In genomic region chr9:37531699-37532098, GRCh38 we compare ENCODE assay signal across 10 cellular contexts. TPM values are rescaled to one million over a fixed set of nuclear protein-coding genes. Genes with fewer than 3 reads are reported as not detected.
DNase-seq lines count a peak whose midpoint lies in the region; ATAC-seq and TF ChIP-seq lines count a peak whose summit lies in the region.
"Had no signal": no experiment of that assay in that cellular context is flagged by ENCODE, and none has a peak within 500 bp of the region (broad histone marks: within the 10 kb centered on the region; RNA-seq: fewer than 3 reads in every experiment).

No MANE protein-coding gene starts in this region.

- intact Hi-C loops in natural killer cell (cut with micrococcal nuclease), result no loop called here

- H3K9me3 Mint-ChIP-seq in natural killer cell, result no peaks in the 10 kb centered on the region

- peak; percentile 72 for ATAC-seq in GM18868 (IDR thresholded peaks at IDR 0.05; ENCODE audit: unreplicated experiment)
- ATAC-seq in HG02642 (IDR thresholded peaks at IDR 0.05; ENCODE audit: poor library complexity, unreplicated experiment), result peak; percentile 49
- peak in 2 of 3 donors; percentile 48 to 57 for ATAC-seq in natural killer cell
- no peak for ATAC-seq in SK-N-SH treated with all-trans-retinoic acid at 6 μM for 48 hours

- no peak overlapping the region for H3K4me3 Mint-ChIP-seq in natural killer cell

- H3K36me3 Mint-ChIP-seq in natural killer cell, result no peaks in the 10 kb centered on the region

- H3K27me3 Mint-ChIP-seq in natural killer cell (ENCODE audit: low read depth in 2 of 2), result no peaks in the 10 kb centered on the region

- peaks cover 0 to 7% of the 10 kb centered on the region in 2 donors for H3K4me1 Mint-ChIP-seq in natural killer cell

- no peak for TF ChIP-seq CTCF in natural killer cell (IDR thresholded peaks at IDR 0.05)

- peak; percentile 23 for DNase-seq in activated CD4-positive, alpha-beta T cell treated with anti-CD3 and anti-CD28 coated beads for 48 hours
- DNase-seq in natural killer cell, result no peak
- DNase-seq in ecto neural progenitor cell (ENCODE audit: low spot score), result no peak
- no peak for DNase-seq in NCI-H128 (lab: John Stamatoyannopoulos, UW; ENCODE audit: unreplicated experiment)
- DNase-seq: EL, NCI-H446 treated with DMSO at 0.1 percent for 48 hours, SW 1271 had no signal

- H3K27ac Mint-ChIP-seq in natural killer cell, result no peak overlapping the region

TF ChIP-seq in SK-N-SH treated with all-trans-retinoic acid at 6 μM for 48 hours, 23 proteins besides CTCF, POLR2A, EP300 and RAD21:
- TF ChIP-seq RARB (CRISPR knock-in tag; IDR thresholded peaks at IDR 0.05) (no peak), GLIS3 (CRISPR knock-in tag; IDR thresholded peaks at IDR 0.05) (no peak), ZNF70 (CRISPR knock-in tag; IDR thresholded peaks at IDR 0.05) (no peak), CREB5 (CRISPR knock-in tag; IDR thresholded peaks at IDR 0.05; ENCODE audit: low read depth) (no peak), ISL1 (CRISPR knock-in tag; IDR thresholded peaks at IDR 0.05) (no peak), OSR1 (CRISPR knock-in tag; IDR thresholded peaks at IDR 0.05) (no peak), ARNTL (CRISPR knock-in tag; IDR thresholded peaks at IDR 0.05; ENCODE audit: borderline replicate concordance, low read depth) (no peak), TOX (CRISPR knock-in tag; IDR thresholded peaks at IDR 0.05; ENCODE audit: borderline replicate concordance) (no peak), TSHZ2 (CRISPR knock-in tag; IDR thresholded peaks at IDR 0.05) (no peak), PPARA (CRISPR knock-in tag; IDR thresholded peaks at IDR 0.05; ENCODE audit: borderline replicate concordance) (no peak), ZNF565 (CRISPR knock-in tag; conservative IDR thresholded peaks at IDR 0.05; ENCODE audit: low read depth) (no peak), ZFP3 (CRISPR knock-in tag; IDR thresholded peaks at IDR 0.05) (no peak), ESRRG (CRISPR knock-in tag; IDR thresholded peaks at IDR 0.05) (no peak), CSRNP3 (CRISPR knock-in tag; IDR thresholded peaks at IDR 0.05) (no peak), ZFP30 (CRISPR knock-in tag; IDR thresholded peaks at IDR 0.05) (no peak), CSDC2 (CRISPR knock-in tag; IDR thresholded peaks at IDR 0.05) (no peak), BACH2 (CRISPR knock-in tag; IDR thresholded peaks at IDR 0.05; ENCODE audit: borderline replicate concordance) (no peak), SNAI2 (CRISPR knock-in tag; IDR thresholded peaks at IDR 0.05) (no peak)
- TF ChIP-seq, protein P1, sequence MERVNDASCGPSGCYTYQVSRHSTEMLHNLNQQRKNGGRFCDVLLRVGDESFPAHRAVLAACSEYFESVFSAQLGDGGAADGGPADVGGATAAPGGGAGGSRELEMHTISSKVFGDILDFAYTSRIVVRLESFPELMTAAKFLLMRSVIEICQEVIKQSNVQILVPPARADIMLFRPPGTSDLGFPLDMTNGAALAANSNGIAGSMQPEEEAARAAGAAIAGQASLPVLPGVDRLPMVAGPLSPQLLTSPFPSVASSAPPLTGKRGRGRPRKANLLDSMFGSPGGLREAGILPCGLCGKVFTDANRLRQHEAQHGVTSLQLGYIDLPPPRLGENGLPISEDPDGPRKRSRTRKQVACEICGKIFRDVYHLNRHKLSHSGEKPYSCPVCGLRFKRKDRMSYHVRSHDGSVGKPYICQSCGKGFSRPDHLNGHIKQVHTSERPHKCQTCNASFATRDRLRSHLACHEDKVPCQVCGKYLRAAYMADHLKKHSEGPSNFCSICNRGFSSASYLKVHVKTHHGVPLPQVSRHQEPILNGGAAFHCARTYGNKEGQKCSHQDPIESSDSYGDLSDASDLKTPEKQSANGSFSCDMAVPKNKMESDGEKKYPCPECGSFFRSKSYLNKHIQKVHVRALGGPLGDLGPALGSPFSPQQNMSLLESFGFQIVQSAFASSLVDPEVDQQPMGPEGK (CRISPR knock-in tag; IDR thresholded peaks at IDR 0.05; ENCODE audit: borderline replicate concordance), result no peak
- TF ChIP-seq, protein P2, sequence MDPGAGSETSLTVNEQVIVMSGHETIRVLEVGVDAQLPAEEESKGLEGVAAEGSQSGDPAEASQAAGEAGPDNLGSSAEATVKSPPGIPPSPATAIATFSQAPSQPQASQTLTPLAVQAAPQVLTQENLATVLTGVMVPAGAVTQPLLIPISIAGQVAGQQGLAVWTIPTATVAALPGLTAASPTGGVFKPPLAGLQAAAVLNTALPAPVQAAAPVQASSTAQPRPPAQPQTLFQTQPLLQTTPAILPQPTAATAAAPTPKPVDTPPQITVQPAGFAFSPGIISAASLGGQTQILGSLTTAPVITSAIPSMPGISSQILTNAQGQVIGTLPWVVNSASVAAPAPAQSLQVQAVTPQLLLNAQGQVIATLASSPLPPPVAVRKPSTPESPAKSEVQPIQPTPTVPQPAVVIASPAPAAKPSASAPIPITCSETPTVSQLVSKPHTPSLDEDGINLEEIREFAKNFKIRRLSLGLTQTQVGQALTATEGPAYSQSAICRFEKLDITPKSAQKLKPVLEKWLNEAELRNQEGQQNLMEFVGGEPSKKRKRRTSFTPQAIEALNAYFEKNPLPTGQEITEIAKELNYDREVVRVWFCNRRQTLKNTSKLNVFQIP (CRISPR knock-in tag; IDR thresholded peaks at IDR 0.05; ENCODE audit: borderline replicate concordance, low read depth), result no peak
TF ChIP-seq in SK-N-SH treated with all-trans-retinoic acid at 6 μM for 48 hours: peak in this region for 0.

RNA-seq across cellular contexts. Expression of gene FBXO10, which starts 44.5 kb away (rescaled TPM):
- 1 to 10 TPM; 1.7 to 2.2 (median 2.1) TPM for total RNA-seq in natural killer cell

RNA-seq across cellular contexts. Expression of gene POLR1E, which starts 46.0 kb away (rescaled TPM):
- total RNA-seq in natural killer cell, result 10 to 100 TPM; 17.4 to 23.8 (median 17.8) TPM
